1 cellular context compared by ENCODE assay signal in the genomic region with DNA sequence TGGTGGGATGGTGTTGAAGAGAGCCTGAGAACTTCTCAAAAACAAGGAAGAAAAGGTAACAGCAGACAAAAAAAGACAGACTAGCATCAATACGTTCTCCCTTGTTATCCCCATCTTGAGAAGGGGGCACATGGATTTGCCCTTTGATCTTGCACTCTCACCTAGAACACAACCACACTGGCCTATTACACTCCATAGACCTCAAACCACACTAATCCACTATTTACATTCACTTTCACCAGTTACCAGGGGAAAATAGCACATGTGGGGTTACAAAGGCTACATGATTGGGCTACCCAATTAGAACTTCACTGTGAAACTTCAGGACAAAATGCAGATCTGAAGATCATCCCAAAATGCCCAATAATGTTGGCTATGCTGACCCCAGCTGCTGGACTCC.
TF ChIP-seq lines count a peak whose summit lies in the region.

No MANE protein-coding gene starts in this region.

TF ChIP-seq in HepG2, 621 proteins besides CTCF, POLR2A, EP300 and RAD21 (continued from another document):
- TF ChIP-seq ZNF784 (CRISPR knock-in tag; IDR thresholded peaks at IDR 0.05; ENCODE audit: borderline replicate concordance) (no peak), PAXIP1 (CRISPR knock-in tag; conservative IDR thresholded peaks at IDR 0.05) (peak; percentile 33; the same call in 1 of the 2 replicates), HNF4A (CRISPR knock-in tag; IDR thresholded peaks at IDR 0.05) (peak; percentile 64), TEAD2 (CRISPR knock-in tag; IDR thresholded peaks at IDR 0.05) (no peak), KDM5B (CRISPR knock-in tag; IDR thresholded peaks at IDR 0.05; ENCODE audit: borderline replicate concordance) (no peak), PPARG (CRISPR knock-in tag; conservative IDR thresholded peaks at IDR 0.05) (peak; percentile 69), FOXA3 (CRISPR knock-in tag; IDR thresholded peaks at IDR 0.05) (0 out of 2 replicates have a peak, but pooled peaks have one; percentile 17), RFX5 (IDR thresholded peaks at IDR 0.05; ENCODE audit: low read depth, low read length) (peak; percentile 73), GATA4 (IDR thresholded peaks at IDR 0.05; ENCODE audit: borderline replicate concordance, low read depth) (no peak)
